10 cellular contexts compared by ENCODE assay signal in the genomic region with DNA sequence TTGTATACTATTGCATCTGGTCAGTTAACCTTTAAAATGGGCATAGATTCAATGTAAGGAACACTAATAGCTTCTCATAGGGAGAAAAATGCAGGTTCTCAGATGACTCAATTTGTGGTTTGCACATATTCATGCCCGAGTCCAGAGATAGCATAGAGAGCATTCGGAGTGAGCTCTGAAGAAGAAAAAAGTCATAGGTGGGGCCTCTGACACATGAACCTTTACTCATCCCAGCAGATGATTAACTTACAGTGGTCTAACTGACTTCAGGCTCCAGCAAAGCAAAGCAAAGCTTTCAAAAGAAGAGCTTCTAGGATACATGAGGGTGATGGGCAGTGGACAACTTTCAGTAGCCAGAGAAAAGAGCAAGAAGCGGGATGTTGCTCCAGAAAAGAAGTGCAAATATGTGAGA. TPM values are rescaled to one million over a fixed set of nuclear protein-coding genes. Genes with fewer than 3 reads are reported as not detected.
DNase-seq lines count a peak whose midpoint lies in the region; ATAC-seq and TF ChIP-seq lines count a peak whose summit lies in the region.
"Had no signal": no experiment of that assay in that cellular context is flagged by ENCODE, and none has a peak within 500 bp of the region (broad histone marks: within the 10 kb centered on the region; RNA-seq: fewer than 3 reads in every experiment).

No MANE protein-coding gene starts in this region.

- H3K27me3 Mint-ChIP-seq in T-helper 2 cell treated with Interferon-gamma antibody and Interleukin-4, amounts not matched to agents 5 μg/mL and 100 μg/mL, for 36 hours (ENCODE audit: low read depth): peaks cover 5% of the 10 kb centered on the region
- no peaks in the 10 kb centered on the region for H3K27me3 Mint-ChIP-seq in memory B cell

- intact Hi-C loops in gastrocnemius medialis (cut with DNase I; ENCODE audit: low total_unique reads): loop anchor here (5.0 to 10.0 kb wide), 3 partner anchors 213 to 865 kb away; a partner anchor contains a TSS

- peak overlapping the region; percentile 51 for H3K27ac Mint-ChIP-seq in T-helper 2 cell treated with Interferon-gamma antibody and Interleukin-4, amounts not matched to agents 5 μg/mL and 100 μg/mL, for 36 hours
- H3K27ac Mint-ChIP-seq in memory B cell: peak overlapping the region; percentile 39

- H3K9me3 Mint-ChIP-seq in T-helper 2 cell treated with Interferon-gamma antibody and Interleukin-4, amounts not matched to agents 5 μg/mL and 100 μg/mL, for 36 hours: no peaks in the 10 kb centered on the region
- no peaks in the 10 kb centered on the region for H3K9me3 Mint-ChIP-seq in memory B cell

- H3K4me1 ChIP-seq in gastrocnemius medialis: peaks cover 8 to 10% of the 10 kb centered on the region in 2 donors

- TF ChIP-seq POLR2A in gastrocnemius medialis (IDR thresholded peaks at IDR 0.05): no peak

- peaks cover 58% of the 10 kb centered on the region for H3K4me1 Mint-ChIP-seq in T-helper 2 cell treated with Interferon-gamma antibody and Interleukin-4, amounts not matched to agents 5 μg/mL and 100 μg/mL, for 36 hours (ENCODE audit: low read depth)
- H3K4me1 Mint-ChIP-seq in memory B cell: peaks cover 25% of the 10 kb centered on the region

- in situ Hi-C loops in gastrocnemius medialis (cut with MboI; ENCODE audit: low sequenced_read_pairs in 4 of 4): loop anchor here in 1 of 4 donors (10.0 kb wide), 1 partner anchor 225 kb away; a partner anchor contains a TSS

- no peak overlapping the region for H3K4me3 ChIP-seq in gastrocnemius medialis

- no peaks in the 10 kb centered on the region for H3K27me3 ChIP-seq in gastrocnemius medialis

- no peak for TF ChIP-seq CTCF in gastrocnemius medialis (IDR thresholded peaks at IDR 0.05 in 4 of 5, conservative IDR thresholded peaks at IDR 0.05 in 1 of 5)

- DNase-seq in T-helper 2 cell treated with Interferon-gamma antibody and Interleukin-4, amounts not matched to agents 5 μg/mL and 100 μg/mL, for 36 hours (ENCODE audit: low spot score): peak; percentile 50
- DNase-seq in memory B cell (ENCODE audit: low spot score in 2 of 2) (no peak), AG08395 (ENCODE audit: low spot score) (no peak), gastrocnemius medialis (no peak), caudate nucleus (lab: John Stamatoyannopoulos, UW) (no peak), NCI-H2081 (lab: John Stamatoyannopoulos, UW) (no peak)
- DNase-seq: activated CD4-positive, alpha-beta T cell treated with anti-CD3 and anti-CD28 coated beads, Interleukin-2, amount 50 U/mL, for 48 hours; NCI-H1694 had no signal

- H3K36me3 ChIP-seq in gastrocnemius medialis: no peaks in the 10 kb centered on the region

- no peaks in the 10 kb centered on the region for H3K9me3 ChIP-seq in gastrocnemius medialis

- H3K36me3 Mint-ChIP-seq in T-helper 2 cell treated with Interferon-gamma antibody and Interleukin-4, amounts not matched to agents 5 μg/mL and 100 μg/mL, for 36 hours (ENCODE audit: low read depth): no peaks in the 10 kb centered on the region
- H3K36me3 Mint-ChIP-seq in memory B cell: no peaks in the 10 kb centered on the region

- H3K27ac ChIP-seq in gastrocnemius medialis (peak overlapping the region in 2 of 4 donors; percentile 25 to 83), caudate nucleus (ENCODE audit: low read depth, low read length) (no peak overlapping the region)

- H3K4me3 Mint-ChIP-seq in T-helper 2 cell treated with Interferon-gamma antibody and Interleukin-4, amounts not matched to agents 5 μg/mL and 100 μg/mL, for 36 hours: peak overlapping the region; percentile 29
- H3K4me3 Mint-ChIP-seq in memory B cell: no peak overlapping the region

- peak; percentile 29 for ATAC-seq in GM19023 (IDR thresholded peaks at IDR 0.05; ENCODE audit: unreplicated experiment)
- ATAC-seq in HG02938 (IDR thresholded peaks at IDR 0.05; ENCODE audit: unreplicated experiment): peak; percentile 46
- ATAC-seq in memory B cell (ENCODE audit: low read depth): no peak
- no peak for ATAC-seq in gastrocnemius medialis

RNA-seq across cellular contexts. Expression of a gene that starts 55.3 kb away (rescaled TPM):
- total RNA-seq in gastrocnemius medialis: 1 to 10 TPM; 3.7 to 8.9 (median 4.4) TPM

Comparison
In these comparisons a context has a peak if more than half of its experiments do, and no peak if none do; other contexts are left out.
1. ATAC-seq: peak in GM19023 (single experiment) and HG02938 (single experiment); none in memory B cell (single experiment) and gastrocnemius medialis (0 of 2).